In the genomic region with DNA sequence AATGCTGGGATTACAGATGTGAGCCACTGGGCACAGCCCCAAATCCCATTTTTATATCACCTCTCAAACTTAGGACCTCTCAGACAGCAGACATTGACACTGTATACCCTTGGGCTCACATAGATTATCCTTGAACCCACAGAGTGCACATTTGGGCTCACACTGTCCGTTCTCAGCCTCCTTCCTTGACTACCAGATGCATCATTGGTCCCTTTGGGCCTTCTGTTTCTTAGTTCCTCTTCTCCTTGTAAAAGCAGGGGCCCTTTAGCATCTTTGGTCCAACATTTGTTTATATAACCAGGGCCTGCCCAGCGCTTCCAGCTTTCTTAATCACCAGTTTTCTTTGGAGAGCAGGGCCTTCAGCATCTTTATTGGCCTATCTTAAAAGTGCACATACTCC, we compare ENCODE assay signal across 24 cellular contexts.
"Had no signal": no experiment of that assay in that cellular context is flagged by ENCODE, and none has a peak within 500 bp of the region (broad histone marks: within the 10 kb centered on the region; RNA-seq: fewer than 3 reads in every experiment).

No MANE protein-coding gene starts in this region.

- H3K27me3 ChIP-seq: colonic mucosa, esophagus muscularis mucosa, gastrocnemius medialis, hepatocyte had no signal

- H3K4me3 Mint-ChIP-seq: dendritic cell treated with granulocyte-macrophage colony-stimulating factor and Interleukin-4, amounts not matched to agents 40 ng/mL and 50 ng/mL, for 4 days; effector memory CD8-positive, alpha-beta T cell; immature natural killer cell; mesothelial cell of epicardium; naive B cell had no signal

- H3K9me3 ChIP-seq: colonic mucosa, esophagus muscularis mucosa, gastrocnemius medialis, left ventricle myocardium inferior, lower lobe of right lung, mucosa of descending colon had no signal

- H3K27ac Mint-ChIP-seq: dendritic cell treated with granulocyte-macrophage colony-stimulating factor and Interleukin-4, amounts not matched to agents 40 ng/mL and 50 ng/mL, for 4 days; effector memory CD8-positive, alpha-beta T cell; immature natural killer cell; mesothelial cell of epicardium had no signal

- H3K27ac ChIP-seq: colonic mucosa, esophagus muscularis mucosa, gastrocnemius medialis, hepatocyte, left ventricle myocardium inferior, lower lobe of right lung had no signal

- DNase-seq: colonic mucosa; cortex of kidney; effector CD8-positive, alpha-beta T cell; effector memory CD8-positive, alpha-beta T cell; foreskin melanocyte; gastrocnemius medialis; glutamatergic neuron; head of caudate nucleus; hypothalamus; immature natural killer cell; islet precursor cell; kidney; kidney glomerular epithelial cell; left colon; left ventricle myocardium inferior; lower lobe of right lung; mesenchymal stem cell; mucosa of descending colon; naive B cell had no signal

- H3K4me3 ChIP-seq: colonic mucosa, esophagus muscularis mucosa, gastrocnemius medialis, hepatocyte, left ventricle myocardium inferior, lower lobe of right lung, mucosa of descending colon had no signal

- H3K36me3 ChIP-seq: colonic mucosa, esophagus muscularis mucosa, gastrocnemius medialis, left ventricle myocardium inferior, lower lobe of right lung had no signal

- H3K9me3 Mint-ChIP-seq: dendritic cell treated with granulocyte-macrophage colony-stimulating factor and Interleukin-4, amounts not matched to agents 40 ng/mL and 50 ng/mL, for 4 days; effector memory CD8-positive, alpha-beta T cell; immature natural killer cell; naive B cell had no signal

- H3K4me1 ChIP-seq: colonic mucosa, left ventricle myocardium inferior, lower lobe of right lung had no signal

- H3K36me3 Mint-ChIP-seq: immature natural killer cell, mesothelial cell of epicardium, naive B cell had no signal

- ATAC-seq: effector memory CD8-positive, alpha-beta T cell; gastrocnemius medialis; left colon; left lobe of liver; lower lobe of right lung; mucosa of descending colon had no signal

- H3K4me1 Mint-ChIP-seq: immature natural killer cell, mesothelial cell of epicardium, naive B cell had no signal
